In genomic region chr20:49786671-49787370, GRCh38 we compare ENCODE assay signal across 13 cellular contexts. TPM values are rescaled to one million over a fixed set of nuclear protein-coding genes. Genes with fewer than 3 reads are reported as not detected.
A peak's percentile ranks its signal among the peaks of the same experiment; 100 is the strongest.
DNase-seq lines count a peak whose midpoint lies in the region; ATAC-seq and TF ChIP-seq lines count a peak whose summit lies in the region.
"Had no signal": no experiment of that assay in that cellular context is flagged by ENCODE, and none has a peak within 500 bp of the region (broad histone marks: within the 10 kb centered on the region; RNA-seq: fewer than 3 reads in every experiment).

No MANE protein-coding gene starts in this region.

- H3K27ac Mint-ChIP-seq in memory B cell: peak overlapping the region; percentile 91
- H3K27ac Mint-ChIP-seq: activated T-helper 1 cell treated with anti-CD3 and anti-CD28 coated beads, Interleukin-12 subunit alpha, Interleukin-12 subunit beta, Interleukin-2, Interleukin-4 antibody, amounts not matched to agents 30 ng/mL and 10 ng/mL and 1 ng/mL, durations not matched to agents 14 hours and 24 hours and 36 hours had no signal

- TF ChIP-seq CTCF in body of pancreas (IDR thresholded peaks at IDR 0.05): peak in 4 of 7 experiments; percentile 8 to 36 (median 23)

- TF ChIP-seq POLR2A in body of pancreas (IDR thresholded peaks at IDR 0.05): no peak

- in situ Hi-C loops in G401 (cut with HindIII; ENCODE audit: low sequenced_read_pairs): no loop called here

- WGBS in body of pancreas, 2 donors: 75% methylated on average over 7 of the region's 7 CpGs

- no peaks in the 10 kb centered on the region for H3K27me3 Mint-ChIP-seq in memory B cell

- no peak for ATAC-seq in body of pancreas
- ATAC-seq in memory B cell (ENCODE audit: low read depth): no peak

- H3K4me1 ChIP-seq in BLaER1 (peaks cover 37% of the 10 kb centered on the region), body of pancreas (no peaks in the 10 kb centered on the region)

- H3K9me3 ChIP-seq in BLaER1: no peaks in the 10 kb centered on the region
- H3K9me3 ChIP-seq in body of pancreas: no peaks in the 10 kb centered on the region

- no peaks in the 10 kb centered on the region for H3K36me3 Mint-ChIP-seq in memory B cell
- H3K36me3 Mint-ChIP-seq: immature natural killer cell had no signal

- H3K9me3 Mint-ChIP-seq in memory B cell: no peaks in the 10 kb centered on the region
- H3K9me3 Mint-ChIP-seq: activated T-helper 1 cell treated with anti-CD3 and anti-CD28 coated beads, Interleukin-12 subunit alpha, Interleukin-12 subunit beta, Interleukin-2, Interleukin-4 antibody, amounts not matched to agents 30 ng/mL and 10 ng/mL and 1 ng/mL, durations not matched to agents 14 hours and 24 hours and 36 hours; immature natural killer cell had no signal

- H3K36me3 ChIP-seq in BLaER1 (no peaks in the 10 kb centered on the region), body of pancreas (replicated peaks in 1 of 2; ENCODE audit: insufficient read depth in 1 of 2, low read depth in 2 of 2) (no peaks in the 10 kb centered on the region)

- no peaks in the 10 kb centered on the region for H4K20me1 ChIP-seq in BLaER1

- peak; percentile 32 for DNase-seq in LHCN-M2 (ENCODE audit: low read depth)
- DNase-seq in body of pancreas: no peak
- DNase-seq in memory B cell (ENCODE audit: low spot score in 2 of 2): no peak
- no peak for DNase-seq in NCI-H1930 (lab: John Stamatoyannopoulos, UW)
- DNase-seq in T-helper 2 cell: no peak
- DNase-seq in DMS79 treated with DMSO at 0.1 percent for 48 hours (lab: John Stamatoyannopoulos, UW): no peak
- DNase-seq in G401 (ENCODE audit: low spot score): no peak
- DNase-seq: cortex of kidney, EL, immature natural killer cell, NCI-H446 treated with DMSO at 0.1 percent for 48 hours had no signal

- no peak overlapping the region for H3K9ac ChIP-seq in BLaER1

- H3K27ac ChIP-seq in BLaER1 (no peak overlapping the region), body of pancreas (no peak overlapping the region)

- H3K4me1 Mint-ChIP-seq in memory B cell: peaks cover 43% of the 10 kb centered on the region

- H3K4me2 ChIP-seq in BLaER1: peak overlapping the region; percentile 84

- H3K4me3 Mint-ChIP-seq in memory B cell: no peak overlapping the region
- H3K4me3 Mint-ChIP-seq: activated T-helper 1 cell treated with anti-CD3 and anti-CD28 coated beads, Interleukin-12 subunit alpha, Interleukin-12 subunit beta, Interleukin-2, Interleukin-4 antibody, amounts not matched to agents 30 ng/mL and 10 ng/mL and 1 ng/mL, durations not matched to agents 14 hours and 24 hours and 36 hours had no signal

- H3K4me3 ChIP-seq in BLaER1 (no peak overlapping the region), body of pancreas (no peak overlapping the region)

- intact Hi-C loops in body of pancreas (cut with DNase I): no loop called here

- no peaks in the 10 kb centered on the region for H3K27me3 ChIP-seq in BLaER1
- H3K27me3 ChIP-seq in body of pancreas: no peaks in the 10 kb centered on the region

RNA-seq across cellular contexts. Expression of gene SLC9A8, which starts 25.8 kb away (rescaled TPM):
- 7.2 and 8.5 TPM in 2 replicates for total RNA-seq in LHCN-M2 (2014; rRNA removed)
- polyA plus RNA-seq in LHCN-M2 (2012): 6.0 TPM
- total RNA-seq in body of pancreas: 10 to 100 TPM in 1 of 2 donors, 1 to 10 TPM in 1; 5.9 to 11.2 TPM
- 3.4 and 3.6 TPM in 2 replicates for total RNA-seq in G401 (2014; rRNA removed; shearing (Covaris generic))
